2 cellular contexts compared by ENCODE assay signal in the genomic region with DNA sequence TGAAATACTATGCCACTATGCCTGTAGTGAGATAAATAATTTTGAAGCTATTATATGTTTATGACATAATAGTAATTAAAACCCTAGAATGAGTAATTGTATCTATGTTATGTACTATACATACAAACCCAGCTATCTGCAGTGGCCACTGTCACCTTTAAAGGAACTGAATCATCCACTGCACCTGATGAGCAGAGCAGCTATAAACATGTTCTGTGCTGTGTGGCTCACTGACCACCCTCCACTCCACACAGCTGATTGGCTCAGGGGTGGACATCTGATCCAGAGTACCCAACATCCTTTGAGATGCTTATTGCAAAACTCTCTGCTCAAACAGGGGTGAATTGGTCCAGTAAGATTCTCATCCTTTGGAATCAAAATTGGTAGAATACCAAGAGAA.
A peak's percentile ranks its signal among the peaks of the same experiment; 100 is the strongest.
TF ChIP-seq lines count a peak whose summit lies in the region.

No MANE protein-coding gene starts in this region.

TF ChIP-seq in IMR-90, 13 proteins besides CTCF, POLR2A, EP300 and RAD21:
- TF ChIP-seq, protein P1, sequence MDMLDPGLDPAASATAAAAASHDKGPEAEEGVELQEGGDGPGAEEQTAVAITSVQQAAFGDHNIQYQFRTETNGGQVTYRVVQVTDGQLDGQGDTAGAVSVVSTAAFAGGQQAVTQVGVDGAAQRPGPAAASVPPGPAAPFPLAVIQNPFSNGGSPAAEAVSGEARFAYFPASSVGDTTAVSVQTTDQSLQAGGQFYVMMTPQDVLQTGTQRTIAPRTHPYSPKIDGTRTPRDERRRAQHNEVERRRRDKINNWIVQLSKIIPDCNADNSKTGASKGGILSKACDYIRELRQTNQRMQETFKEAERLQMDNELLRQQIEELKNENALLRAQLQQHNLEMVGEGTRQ (IDR thresholded peaks at IDR 0.05; ENCODE audit: low read depth, low read length) = peak; percentile 31; the same call in 1 of the 2 replicates
- TF ChIP-seq NFE2L2 (IDR thresholded peaks at IDR 0.05; ENCODE audit: low read depth, low read length) = no peak

TF ChIP-seq in endothelial cell of umbilical vein, 7 proteins besides CTCF, POLR2A, EP300 and RAD21:
- TF ChIP-seq FOS (IDR thresholded peaks at IDR 0.05; ENCODE audit: borderline replicate concordance, insufficient read depth, low read length) (no peak), GATA2 (IDR thresholded peaks at IDR 0.05; ENCODE audit: insufficient read depth, insufficient read length, low read depth, low read length) (no peak), JUN (IDR thresholded peaks at IDR 0.05; ENCODE audit: borderline replicate concordance, insufficient read depth, insufficient read length, low read depth) (no peak), MYC (IDR thresholded peaks at IDR 0.05; ENCODE audit: low read depth, low read length) (no peak), EZH2 (IDR thresholded peaks at IDR 0.05; ENCODE audit: borderline replicate concordance, low read depth, low read length, severe bottlenecking) (no peak)
- TF ChIP-seq, protein P2, sequence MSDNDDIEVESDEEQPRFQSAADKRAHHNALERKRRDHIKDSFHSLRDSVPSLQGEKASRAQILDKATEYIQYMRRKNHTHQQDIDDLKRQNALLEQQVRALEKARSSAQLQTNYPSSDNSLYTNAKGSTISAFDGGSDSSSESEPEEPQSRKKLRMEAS (IDR thresholded peaks at IDR 0.05; ENCODE audit: insufficient read depth, insufficient read length) = no peak
